In the genomic region with DNA sequence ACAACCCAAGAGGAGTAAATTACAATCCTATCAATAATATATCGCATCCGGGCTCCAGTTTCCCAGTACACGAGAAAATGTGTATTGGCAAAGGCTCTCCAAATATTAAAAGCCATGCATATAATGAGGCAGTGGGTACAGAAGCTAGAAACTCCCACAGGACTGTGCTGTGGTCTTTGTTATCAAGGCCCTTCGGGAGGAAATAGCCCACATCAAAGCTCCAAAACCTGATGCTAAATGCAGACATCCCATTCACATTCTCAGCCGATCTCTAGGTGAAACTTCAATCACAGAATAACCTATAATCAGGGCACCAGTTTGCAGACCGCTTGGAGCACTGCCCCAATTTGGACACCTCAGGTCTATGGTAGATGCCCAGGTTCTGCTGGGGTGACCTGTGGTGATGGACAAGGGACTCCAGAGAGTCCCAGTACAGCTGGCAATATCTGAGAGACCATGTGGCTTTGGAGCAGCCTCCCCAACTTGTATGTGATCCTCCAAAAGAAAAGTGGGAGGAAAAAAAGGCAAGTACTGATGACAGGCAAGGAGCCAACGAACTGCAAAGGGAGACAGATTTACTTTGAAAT, we compare ENCODE assay signal across 2 cellular contexts.
TF ChIP-seq lines count a peak whose summit lies in the region.

No MANE protein-coding gene starts in this region.

TF ChIP-seq in SK-N-SH, 30 proteins besides CTCF, POLR2A, EP300 and RAD21:
- TF ChIP-seq POLR2AphosphoS5 (IDR thresholded peaks at IDR 0.05; ENCODE audit: low read depth, low read length) (no peak), GABPA (IDR thresholded peaks at IDR 0.05; ENCODE audit: low read depth) (no peak), NRF1 (IDR thresholded peaks at IDR 0.05; ENCODE audit: low read depth, low read length) (no peak), MXI1 (IDR thresholded peaks at IDR 0.05; ENCODE audit: low read depth, low read length) (no peak), MEF2A (IDR thresholded peaks at IDR 0.05; ENCODE audit: borderline replicate concordance, low read depth) (no peak), EZH2phosphoT487 (IDR thresholded peaks at IDR 0.05; ENCODE audit: borderline replicate concordance, low read depth) (no peak), GATA2 (CRISPR knock-in tag; IDR thresholded peaks at IDR 0.05) (no peak)
- TF ChIP-seq, protein P1, sequence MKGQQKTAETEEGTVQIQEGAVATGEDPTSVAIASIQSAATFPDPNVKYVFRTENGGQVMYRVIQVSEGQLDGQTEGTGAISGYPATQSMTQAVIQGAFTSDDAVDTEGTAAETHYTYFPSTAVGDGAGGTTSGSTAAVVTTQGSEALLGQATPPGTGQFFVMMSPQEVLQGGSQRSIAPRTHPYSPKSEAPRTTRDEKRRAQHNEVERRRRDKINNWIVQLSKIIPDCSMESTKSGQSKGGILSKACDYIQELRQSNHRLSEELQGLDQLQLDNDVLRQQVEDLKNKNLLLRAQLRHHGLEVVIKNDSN (IDR thresholded peaks at IDR 0.05; ENCODE audit: borderline replicate concordance, low read depth): no peak
- TF ChIP-seq, protein P2, sequence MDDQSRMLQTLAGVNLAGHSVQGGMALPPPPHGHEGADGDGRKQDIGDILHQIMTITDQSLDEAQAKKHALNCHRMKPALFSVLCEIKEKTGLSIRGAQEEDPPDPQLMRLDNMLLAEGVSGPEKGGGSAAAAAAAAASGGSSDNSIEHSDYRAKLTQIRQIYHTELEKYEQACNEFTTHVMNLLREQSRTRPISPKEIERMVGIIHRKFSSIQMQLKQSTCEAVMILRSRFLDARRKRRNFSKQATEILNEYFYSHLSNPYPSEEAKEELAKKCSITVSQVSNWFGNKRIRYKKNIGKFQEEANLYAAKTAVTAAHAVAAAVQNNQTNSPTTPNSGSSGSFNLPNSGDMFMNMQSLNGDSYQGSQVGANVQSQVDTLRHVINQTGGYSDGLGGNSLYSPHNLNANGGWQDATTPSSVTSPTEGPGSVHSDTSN (IDR thresholded peaks at IDR 0.05): no peak
- TF ChIP-seq, protein P3, sequence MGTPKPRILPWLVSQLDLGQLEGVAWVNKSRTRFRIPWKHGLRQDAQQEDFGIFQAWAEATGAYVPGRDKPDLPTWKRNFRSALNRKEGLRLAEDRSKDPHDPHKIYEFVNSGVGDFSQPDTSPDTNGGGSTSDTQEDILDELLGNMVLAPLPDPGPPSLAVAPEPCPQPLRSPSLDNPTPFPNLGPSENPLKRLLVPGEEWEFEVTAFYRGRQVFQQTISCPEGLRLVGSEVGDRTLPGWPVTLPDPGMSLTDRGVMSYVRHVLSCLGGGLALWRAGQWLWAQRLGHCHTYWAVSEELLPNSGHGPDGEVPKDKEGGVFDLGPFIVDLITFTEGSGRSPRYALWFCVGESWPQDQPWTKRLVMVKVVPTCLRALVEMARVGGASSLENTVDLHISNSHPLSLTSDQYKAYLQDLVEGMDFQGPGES (IDR thresholded peaks at IDR 0.05; ENCODE audit: low read depth, low read length): no peak
TF ChIP-seq in SK-N-SH: peak in this region for 0.

TF ChIP-seq in SK-N-SH treated with all-trans-retinoic acid at 6 μM for 48 hours, 23 proteins besides CTCF, POLR2A, EP300 and RAD21:
- TF ChIP-seq, protein P4, sequence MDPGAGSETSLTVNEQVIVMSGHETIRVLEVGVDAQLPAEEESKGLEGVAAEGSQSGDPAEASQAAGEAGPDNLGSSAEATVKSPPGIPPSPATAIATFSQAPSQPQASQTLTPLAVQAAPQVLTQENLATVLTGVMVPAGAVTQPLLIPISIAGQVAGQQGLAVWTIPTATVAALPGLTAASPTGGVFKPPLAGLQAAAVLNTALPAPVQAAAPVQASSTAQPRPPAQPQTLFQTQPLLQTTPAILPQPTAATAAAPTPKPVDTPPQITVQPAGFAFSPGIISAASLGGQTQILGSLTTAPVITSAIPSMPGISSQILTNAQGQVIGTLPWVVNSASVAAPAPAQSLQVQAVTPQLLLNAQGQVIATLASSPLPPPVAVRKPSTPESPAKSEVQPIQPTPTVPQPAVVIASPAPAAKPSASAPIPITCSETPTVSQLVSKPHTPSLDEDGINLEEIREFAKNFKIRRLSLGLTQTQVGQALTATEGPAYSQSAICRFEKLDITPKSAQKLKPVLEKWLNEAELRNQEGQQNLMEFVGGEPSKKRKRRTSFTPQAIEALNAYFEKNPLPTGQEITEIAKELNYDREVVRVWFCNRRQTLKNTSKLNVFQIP (CRISPR knock-in tag; IDR thresholded peaks at IDR 0.05; ENCODE audit: borderline replicate concordance, low read depth): no peak
- TF ChIP-seq PPARA (CRISPR knock-in tag; IDR thresholded peaks at IDR 0.05; ENCODE audit: borderline replicate concordance) (no peak), ISL1 (CRISPR knock-in tag; IDR thresholded peaks at IDR 0.05) (no peak), ESRRG (CRISPR knock-in tag; IDR thresholded peaks at IDR 0.05) (no peak), OSR1 (CRISPR knock-in tag; IDR thresholded peaks at IDR 0.05) (no peak), ZNF70 (CRISPR knock-in tag; IDR thresholded peaks at IDR 0.05) (no peak), BACH2 (CRISPR knock-in tag; IDR thresholded peaks at IDR 0.05; ENCODE audit: borderline replicate concordance) (no peak), ZNF8 (CRISPR knock-in tag; IDR thresholded peaks at IDR 0.05) (no peak), ZFP30 (CRISPR knock-in tag; IDR thresholded peaks at IDR 0.05) (no peak)
- TF ChIP-seq, protein P5, sequence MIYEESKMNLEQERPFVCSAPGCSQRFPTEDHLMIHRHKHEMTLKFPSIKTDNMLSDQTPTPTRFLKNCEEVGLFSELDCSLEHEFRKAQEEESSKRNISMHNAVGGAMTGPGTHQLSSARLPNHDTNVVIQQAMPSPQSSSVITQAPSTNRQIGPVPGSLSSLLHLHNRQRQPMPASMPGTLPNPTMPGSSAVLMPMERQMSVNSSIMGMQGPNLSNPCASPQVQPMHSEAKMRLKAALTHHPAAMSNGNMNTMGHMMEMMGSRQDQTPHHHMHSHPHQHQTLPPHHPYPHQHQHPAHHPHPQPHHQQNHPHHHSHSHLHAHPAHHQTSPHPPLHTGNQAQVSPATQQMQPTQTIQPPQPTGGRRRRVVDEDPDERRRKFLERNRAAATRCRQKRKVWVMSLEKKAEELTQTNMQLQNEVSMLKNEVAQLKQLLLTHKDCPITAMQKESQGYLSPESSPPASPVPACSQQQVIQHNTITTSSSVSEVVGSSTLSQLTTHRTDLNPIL (CRISPR knock-in tag; IDR thresholded peaks at IDR 0.05; ENCODE audit: low read depth): no peak
- TF ChIP-seq, protein P6, sequence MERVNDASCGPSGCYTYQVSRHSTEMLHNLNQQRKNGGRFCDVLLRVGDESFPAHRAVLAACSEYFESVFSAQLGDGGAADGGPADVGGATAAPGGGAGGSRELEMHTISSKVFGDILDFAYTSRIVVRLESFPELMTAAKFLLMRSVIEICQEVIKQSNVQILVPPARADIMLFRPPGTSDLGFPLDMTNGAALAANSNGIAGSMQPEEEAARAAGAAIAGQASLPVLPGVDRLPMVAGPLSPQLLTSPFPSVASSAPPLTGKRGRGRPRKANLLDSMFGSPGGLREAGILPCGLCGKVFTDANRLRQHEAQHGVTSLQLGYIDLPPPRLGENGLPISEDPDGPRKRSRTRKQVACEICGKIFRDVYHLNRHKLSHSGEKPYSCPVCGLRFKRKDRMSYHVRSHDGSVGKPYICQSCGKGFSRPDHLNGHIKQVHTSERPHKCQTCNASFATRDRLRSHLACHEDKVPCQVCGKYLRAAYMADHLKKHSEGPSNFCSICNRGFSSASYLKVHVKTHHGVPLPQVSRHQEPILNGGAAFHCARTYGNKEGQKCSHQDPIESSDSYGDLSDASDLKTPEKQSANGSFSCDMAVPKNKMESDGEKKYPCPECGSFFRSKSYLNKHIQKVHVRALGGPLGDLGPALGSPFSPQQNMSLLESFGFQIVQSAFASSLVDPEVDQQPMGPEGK (CRISPR knock-in tag; IDR thresholded peaks at IDR 0.05; ENCODE audit: borderline replicate concordance): no peak
